16 cellular contexts compared by ENCODE assay signal in genomic region chr2:217969588-217969987, GRCh38. TPM values are rescaled to one million over a fixed set of nuclear protein-coding genes. Genes with fewer than 3 reads are reported as not detected.
DNase-seq lines count a peak whose midpoint lies in the region; ATAC-seq, FAIRE-seq and TF ChIP-seq lines count a peak whose summit lies in the region.
"Had no signal": no experiment of that assay in that cellular context is flagged by ENCODE, and none has a peak within 500 bp of the region (broad histone marks: within the 10 kb centered on the region; RNA-seq: fewer than 3 reads in every experiment).

No MANE protein-coding gene starts in this region.

- H3K27me3 ChIP-seq in esophagus muscularis mucosa (no peaks in the 10 kb centered on the region), mesenchymal stem cell (ENCODE audit: control insufficient read depth in 1 of 2, insufficient read depth in 1 of 2, low read length in 2 of 2) (no peaks in the 10 kb centered on the region), transverse colon (no peaks in the 10 kb centered on the region)
- H3K27me3 ChIP-seq: BE2C had no signal

- CTCF ChIA-PET in A549 (lab: Yijun Ruan, JAX), result interaction anchor here (1.2 to 1.8 kb wide), 3 partner anchors 18 to 184 kb away, joined by 4 read pairs; no protein-coding TSS in a partner anchor

- no peak overlapping the region for H2BK5ac ChIP-seq in mesenchymal stem cell (ENCODE audit: low read depth, low read length, poor library complexity, severe bottlenecking)

- H3K27ac ChIP-seq in A549, result no peak overlapping the region
- H3K27ac ChIP-seq in esophagus muscularis mucosa (replicated peaks in 1 of 4), result peak overlapping the region; percentile 26 to 89 (median 36)
- no peak overlapping the region for H3K27ac ChIP-seq in mesenchymal stem cell (ENCODE audit: low read length, poor library complexity, severe bottlenecking)
- H3K27ac ChIP-seq in transverse colon, result peak overlapping the region in 3 of 4 donors; percentile 0 to 90 (median 89)
- H3K27ac ChIP-seq: C4-2B had no signal

- in situ Hi-C loops in transverse colon (cut with MboI; ENCODE audit: low pct_ligation_motif_present in 1 of 4, low pct_unique_long_range_greater_than_20kb in 1 of 4, low sequenced_read_pairs in 3 of 4), result no loop called here

- FAIRE-seq in A549 (lab: Jason Lieb, UNC), result no peak
- FAIRE-seq: GM12878, GM18507 had no signal

- H3K79me1 ChIP-seq in mesenchymal stem cell (replicated peaks; ENCODE audit: low read length, poor library complexity, severe bottlenecking), result peaks cover 9% of the 10 kb centered on the region

- peaks cover 7% of the 10 kb centered on the region; the same call in 1 of the 3 replicates for H3K9me3 ChIP-seq in A549
- no peaks in the 10 kb centered on the region for H3K9me3 ChIP-seq in esophagus muscularis mucosa
- no peaks in the 10 kb centered on the region for H3K9me3 ChIP-seq in mesenchymal stem cell (ENCODE audit: control insufficient read depth, low read length)
- no peaks in the 10 kb centered on the region for H3K9me3 ChIP-seq in transverse colon
- H3K9me3 ChIP-seq: BE2C had no signal

- H2AK5ac ChIP-seq in mesenchymal stem cell (ENCODE audit: low read length, severe bottlenecking), result no peak overlapping the region

- no peak overlapping the region for H2AFZ ChIP-seq in mesenchymal stem cell (ENCODE audit: low read depth, low read length)
- H2AFZ ChIP-seq: GM23338 had no signal

- H4K8ac ChIP-seq in mesenchymal stem cell (ENCODE audit: low read length), result no peak overlapping the region

- 18% methylated on average over 1 of the region's 1 CpG for WGBS in A549 (ENCODE audit: missing lambda C conversion rate)
- WGBS in esophagus muscularis mucosa, result 90% methylated on average over 1 of the region's 1 CpG
- 100% methylated on average over 1 of the region's 1 CpG for WGBS in mesenchymal stem cell
- 60 to 72% methylated on average over 1 of the region's 1 CpG for WGBS in transverse colon (ENCODE audit: low coverage in 1 of 2), 2 donors

- H4K91ac ChIP-seq in mesenchymal stem cell (ENCODE audit: low read length), result no peak overlapping the region

- H3K4ac ChIP-seq in mesenchymal stem cell (ENCODE audit: low read depth in 1 of 2, low read length in 2 of 2), result no peak overlapping the region

- peak overlapping the region; percentile 71 for H3K9ac ChIP-seq in mesenchymal stem cell (ENCODE audit: low read length)

- H3K18ac ChIP-seq in mesenchymal stem cell (ENCODE audit: low read depth in 1 of 2, low read length in 2 of 2), result no peak overlapping the region

- TF ChIP-seq EP300 in A549 (IDR thresholded peaks at IDR 0.05) (no peak), esophagus muscularis mucosa (IDR thresholded peaks at IDR 0.05) (no peak), transverse colon (IDR thresholded peaks at IDR 0.05; ENCODE audit: low read depth) (no peak)

- H3K23ac ChIP-seq in mesenchymal stem cell (ENCODE audit: low read length in 2 of 2), result no peak overlapping the region

- no peak for TF ChIP-seq CTCF in A549 (IDR thresholded peaks at IDR 0.05)
- TF ChIP-seq CTCF in esophagus muscularis mucosa (IDR thresholded peaks at IDR 0.05), result no peak
- TF ChIP-seq CTCF in transverse colon (IDR thresholded peaks at IDR 0.05), result no peak

- POLR2A ChIA-PET in A549 (lab: Yijun Ruan, JAX), result no interaction called here

- H3K4me1 ChIP-seq in A549 (peaks cover 12% of the 10 kb centered on the region; the same call in 1 of the 3 replicates), esophagus muscularis mucosa (peaks cover 50 to 91% (median 87%) of the 10 kb centered on the region in 4 donors), mesenchymal stem cell (ENCODE audit: control insufficient read depth, insufficient read depth, low read depth, low read length) (peaks cover 16% of the 10 kb centered on the region), transverse colon (peaks cover 11 to 53% (median 24%) of the 10 kb centered on the region in 4 donors)

- no peak overlapping the region for H2BK12ac ChIP-seq in mesenchymal stem cell (ENCODE audit: low read length in 2 of 2)

- no peak for TF ChIP-seq RAD21 in A549 (conservative IDR thresholded peaks at IDR 0.05 in 1 of 2, IDR thresholded peaks at IDR 0.05 in 1 of 2)

- intact Hi-C loops in esophagus muscularis mucosa (cut with DNase I) (no loop called here), transverse colon (cut with DNase I; ENCODE audit: low total_unique reads) (no loop called here)

- H2BK15ac ChIP-seq in mesenchymal stem cell (ENCODE audit: low read depth, poor library complexity, severe bottlenecking), result no peak overlapping the region

- H3K14ac ChIP-seq in mesenchymal stem cell (ENCODE audit: low read length in 2 of 2), result no peak overlapping the region

- no peak overlapping the region for H3K4me2 ChIP-seq in A549
- no peak overlapping the region for H3K4me2 ChIP-seq in mesenchymal stem cell (ENCODE audit: low read length, poor library complexity, severe bottlenecking)
- H3K4me2 ChIP-seq: GM23338 had no signal

- no peak overlapping the region for H2BK120ac ChIP-seq in mesenchymal stem cell (ENCODE audit: low read depth, low read length)

- H3K4me3 ChIP-seq in A549 (no peak overlapping the region), esophagus muscularis mucosa (no peak overlapping the region), mesenchymal stem cell (ENCODE audit: insufficient read depth in 1 of 2, low read depth in 1 of 2, low read length in 2 of 2) (peak overlapping the region in 1 of 2 experiments; percentile 10), transverse colon (no peak overlapping the region)
- H3K4me3 ChIP-seq: GM12878, GM23338 had no signal

- no peak for TF ChIP-seq POLR2A in A549 (IDR thresholded peaks at IDR 0.05; ENCODE audit: low read length)
- TF ChIP-seq POLR2A in esophagus muscularis mucosa (IDR thresholded peaks at IDR 0.05; ENCODE audit: low read depth), result no peak
- no peak for TF ChIP-seq POLR2A in transverse colon (IDR thresholded peaks at IDR 0.05)

- H3K36me3 ChIP-seq in esophagus muscularis mucosa (no peaks in the 10 kb centered on the region), mesenchymal stem cell (ENCODE audit: control insufficient read depth in 1 of 2, insufficient read depth in 2 of 2, low read depth in 1 of 2, low read length in 2 of 2) (peaks cover 0 to 29% of the 10 kb centered on the region in 2 experiments), transverse colon (no peaks in the 10 kb centered on the region)

- no peak for ATAC-seq in A549
- ATAC-seq: GM12878, GM23338 had no signal

- no peak for DNase-seq in A549 (ENCODE audit: low read depth in 1 of 2, low spot score in 1 of 2)
- DNase-seq in esophagus muscularis mucosa (ENCODE audit: extremely low spot score), result no peak
- DNase-seq in mesenchymal stem cell, result no peak
- no peak for DNase-seq in transverse colon
- DNase-seq in stimulated activated naive CD4-positive, alpha-beta T cell treated with Interleukin-2 at 50 U/mL for 16 hours (lab: John Stamatoyannopoulos, UW), result no peak
- DNase-seq in foreskin melanocyte, result no peak
- no peak for DNase-seq in RKO (ENCODE audit: low spot score)
- DNase-seq: BE2C; CD4-positive, alpha-beta memory T cell; DMS79; H7 had no signal

TF ChIP-seq in A549, 52 proteins besides CTCF, POLR2A, EP300 and RAD21:
- TF ChIP-seq ZFP36 (IDR thresholded peaks at IDR 0.05; ENCODE audit: borderline replicate concordance, partially characterized antibody), result peak; percentile 61
- TF ChIP-seq CEBPB (IDR thresholded peaks at IDR 0.05), result no peak

RNA-seq across cellular contexts. Expression of gene TNS1, which starts 33.2 kb away (rescaled TPM):
- polyA plus RNA-seq in A549 (2011; rRNA removed) (4.9 and 9.5 TPM in 2 replicates), A549 (2017; fragmentation: RNase III; extraction: RNeasy Plus Mini Kit Qiagen cat#74134 plus additional on column Dnase treatment) (7.7 to 11.4 TPM (median 10.6 TPM) in 3 replicates)
- polyA plus RNA-seq in A549 (2012; cell fraction: cytosol; rRNA removed), result 1.6 and 2.9 TPM in 2 replicates
- 7.3 and 9.9 TPM in 2 replicates for polyA plus RNA-seq in A549 (2012; cell fraction: nucleus; rRNA removed)
- polyA minus RNA-seq in A549 (2011; rRNA and poly(A)+ RNA removed), result 27.8 and 32.4 TPM in 2 replicates
- total RNA-seq in esophagus muscularis mucosa (1,000 to 10,000 TPM; 1,001 to 2,170 (median 1,411) TPM), transverse colon (100 to 1,000 TPM; 101 to 487 (median 231) TPM)
- polyA plus RNA-seq in mesenchymal stem cell (2013, experiment 1 of 2), result 6.3 TPM
- polyA plus RNA-seq in mesenchymal stem cell (2013, experiment 2 of 2), result 5.1 TPM
- total RNA-seq: G401 had no signal
- polyA plus RNA-seq: CD4-positive, alpha-beta memory T cell had no signal

Comparison
In these comparisons a context has a peak if more than half of its experiments do, and no peak if none do; other contexts are left out.
1. H3K27ac ChIP-seq: peak in esophagus muscularis mucosa (4 of 4) and transverse colon (3 of 4); none in A549 (0 of 2) and mesenchymal stem cell (single experiment).